In genomic region chr10:69051303-69051702, GRCh38 we compare ENCODE assay signal across 10 cellular contexts. TPM values are rescaled to one million over a fixed set of nuclear protein-coding genes. Genes with fewer than 3 reads are reported as not detected.
DNase-seq lines count a peak whose midpoint lies in the region; ATAC-seq and TF ChIP-seq lines count a peak whose summit lies in the region.
"Had no signal": no experiment of that assay in that cellular context is flagged by ENCODE, and none has a peak within 500 bp of the region (broad histone marks: within the 10 kb centered on the region; RNA-seq: fewer than 3 reads in every experiment).

No MANE protein-coding gene starts in this region.

- H3K4me1 ChIP-seq in adrenal gland (replicated peaks in 1 of 2): peaks cover 0 to 6% of the 10 kb centered on the region in 2 donors
- H3K4me1 ChIP-seq in naive thymus-derived CD4-positive, alpha-beta T cell (ENCODE audit: control insufficient read depth in 2 of 2, insufficient read depth in 2 of 2, low read length in 2 of 2): peaks cover 0 to 17% of the 10 kb centered on the region in 2 donors

- CTCF ChIA-PET in naive thymus-derived CD4-positive, alpha-beta T cell (lab: Charles Lee): no interaction called here

- H3K4me1 Mint-ChIP-seq in naive thymus-derived CD4-positive, alpha-beta T cell: peaks cover 10 to 49% (median 15%) of the 10 kb centered on the region in 7 donors

- H3K27me3 Mint-ChIP-seq in naive thymus-derived CD4-positive, alpha-beta T cell: no peaks in the 10 kb centered on the region

- WGBS in adrenal gland, 4 donors: 58 to 80% (median 67%) methylated on average over 3 of the region's 3 CpGs

- peak overlapping the region in 3 of 5 donors; percentile 17 to 86 (median 58) for H3K27ac ChIP-seq in adrenal gland
- H3K27ac ChIP-seq in naive thymus-derived CD4-positive, alpha-beta T cell (ENCODE audit: low read depth, low read length): no peak overlapping the region

- peak overlapping the region in 1 of 10 donors; percentile 15 for H3K4me3 Mint-ChIP-seq in naive thymus-derived CD4-positive, alpha-beta T cell

- H3K27ac Mint-ChIP-seq in naive thymus-derived CD4-positive, alpha-beta T cell: peak overlapping the region in 4 of 9 donors; percentile 8 to 71 (median 36)

- POLR2A ChIA-PET in naive thymus-derived CD4-positive, alpha-beta T cell (lab: Charles Lee): interaction anchor here (0.6 kb wide), 1 partner anchor 55 kb away, joined by 3 read pairs; no protein-coding TSS in a partner anchor

- TF ChIP-seq CTCF in adrenal gland (IDR thresholded peaks at IDR 0.05): no peak

- peak in 6 of 7 donors; percentile 41 to 67 (median 48) for DNase-seq in adrenal gland
- DNase-seq in naive thymus-derived CD4-positive, alpha-beta T cell: no peak
- no peak for DNase-seq in NCI-H446 treated with DMSO at 0.1 percent for 48 hours (lab: John Stamatoyannopoulos, UW)
- DNase-seq: KBM-7; stimulated activated CD4-positive, alpha-beta T cell treated with anti-CD3 and anti-CD28 coated beads, Interleukin-2, amount 100 ng/mL, for 24 hours had no signal

- no peak for TF ChIP-seq POLR2A in adrenal gland (IDR thresholded peaks at IDR 0.05)

- no peaks in the 10 kb centered on the region for H3K27me3 ChIP-seq in adrenal gland
- no peaks in the 10 kb centered on the region for H3K27me3 ChIP-seq in naive thymus-derived CD4-positive, alpha-beta T cell (ENCODE audit: control insufficient read depth in 2 of 2, insufficient read depth in 2 of 2, low read length in 2 of 2)

- peak; percentile 53 for ATAC-seq in GM18498 (IDR thresholded peaks at IDR 0.05; ENCODE audit: unreplicated experiment)
- ATAC-seq in HG03280 (IDR thresholded peaks at IDR 0.05; ENCODE audit: unreplicated experiment): peak; percentile 48
- ATAC-seq in naive thymus-derived CD4-positive, alpha-beta T cell: peak; percentile 70
- no peak for ATAC-seq in HG03354 (IDR thresholded peaks at IDR 0.05; ENCODE audit: poor library complexity, severe bottlenecking, unreplicated experiment)
- no peak for ATAC-seq in GM21367 (IDR thresholded peaks at IDR 0.05; ENCODE audit: unreplicated experiment)
- no peak for ATAC-seq in GM18520 (IDR thresholded peaks at IDR 0.05; ENCODE audit: unreplicated experiment)

- intact Hi-C loops in adrenal gland (cut with DNase I): no loop called here
- intact Hi-C loops in naive thymus-derived CD4-positive, alpha-beta T cell (cut with micrococcal nuclease): no loop called here

- H3K9me3 ChIP-seq in adrenal gland (replicated peaks in 1 of 3): no peaks in the 10 kb centered on the region
- H3K9me3 ChIP-seq in naive thymus-derived CD4-positive, alpha-beta T cell (ENCODE audit: control insufficient read depth in 2 of 3, low read length in 3 of 3): no peaks in the 10 kb centered on the region

- no peaks in the 10 kb centered on the region for H3K9me3 Mint-ChIP-seq in naive thymus-derived CD4-positive, alpha-beta T cell

- no peaks in the 10 kb centered on the region for H3K36me3 ChIP-seq in adrenal gland (replicated peaks in 1 of 2)
- no peaks in the 10 kb centered on the region for H3K36me3 ChIP-seq in naive thymus-derived CD4-positive, alpha-beta T cell (ENCODE audit: control insufficient read depth in 2 of 3, insufficient read depth in 3 of 3, low read length in 3 of 3)

- no peak overlapping the region for H3K4me3 ChIP-seq in adrenal gland
- no peak overlapping the region for H3K4me3 ChIP-seq in naive thymus-derived CD4-positive, alpha-beta T cell (ENCODE audit: low read length)

- H3K36me3 Mint-ChIP-seq in naive thymus-derived CD4-positive, alpha-beta T cell: no peaks in the 10 kb centered on the region

RNA-seq across cellular contexts. Expression of gene SRGN, which starts 36.6 kb away (rescaled TPM):
- total RNA-seq in adrenal gland: 100 to 1,000 TPM in 5 of 8 donors, 10 to 100 TPM in 3; 43.4 to 156 (median 113) TPM
- 100 to 1,000 TPM in 1 of 3 donors, 10 to 100 TPM in 2; 31.6 to 125 (median 38.5) TPM for polyA plus RNA-seq in adrenal gland
- 100 to 1,000 TPM in 3 of 5 experiments, 10 to 100 TPM in 2; 66.6 to 748 (median 227) TPM for total RNA-seq in naive thymus-derived CD4-positive, alpha-beta T cell
- polyA plus RNA-seq in naive thymus-derived CD4-positive, alpha-beta T cell: 100 to 1,000 TPM in 1 of 2 donors, 10 to 100 TPM in 1; 79.1 to 118 TPM

Comparison
In these comparisons a context has a peak if more than half of its experiments do, and no peak if none do; other contexts are left out.
1. ATAC-seq: peak in GM18498 (single experiment), HG03280 (single experiment) and naive thymus-derived CD4-positive, alpha-beta T cell (single experiment); none in HG03354 (single experiment), GM21367 (single experiment) and GM18520 (single experiment).
2. DNase-seq: peak in adrenal gland (6 of 7); none in naive thymus-derived CD4-positive, alpha-beta T cell (0 of 9) and NCI-H446 treated with DMSO at 0.1 percent for 48 hours (single experiment).